Comparison of ENCODE assay signal across 27 cellular contexts in genomic region chr1:107899655-107900054, GRCh38.
A peak's percentile ranks its signal among the peaks of the same experiment; 100 is the strongest.
DNase-seq lines count a peak whose midpoint lies in the region; TF ChIP-seq lines count a peak whose summit lies in the region.
"Had no signal": no experiment of that assay in that cellular context is flagged by ENCODE, and none has a peak within 500 bp of the region (broad histone marks: within the 10 kb centered on the region; RNA-seq: fewer than 3 reads in every experiment).

No MANE protein-coding gene starts in this region.

- H3K4me1 ChIP-seq in OCI-LY3 (ENCODE audit: low read length) (peaks cover 25% of the 10 kb centered on the region), neutrophil (ENCODE audit: control insufficient read depth in 1 of 2, insufficient read depth in 1 of 2, low read depth in 1 of 2, low read length in 1 of 2) (peaks cover 44 to 56% of the 10 kb centered on the region in 2 experiments)
- H3K4me1 ChIP-seq: gastroesophageal sphincter, right lobe of liver had no signal

- H4K20me1 ChIP-seq in OCI-LY3 (ENCODE audit: insufficient read depth, low read length) = no peaks in the 10 kb centered on the region

- no peaks in the 10 kb centered on the region for H3K9me3 ChIP-seq in OCI-LY3 (ENCODE audit: insufficient read depth, low read length)
- no peaks in the 10 kb centered on the region for H3K9me3 ChIP-seq in neutrophil
- H3K9me3 ChIP-seq: esophagus muscularis mucosa, gastroesophageal sphincter, ovary, right lobe of liver had no signal

- H3K27me3 ChIP-seq in OCI-LY3 (ENCODE audit: low read depth, low read length) = no peaks in the 10 kb centered on the region
- no peaks in the 10 kb centered on the region for H3K27me3 ChIP-seq in neutrophil
- H3K27me3 ChIP-seq: esophagus muscularis mucosa, gastroesophageal sphincter, ovary, right lobe of liver had no signal

- TF ChIP-seq CTCF in OCI-LY3 (IDR thresholded peaks at IDR 0.05; ENCODE audit: low read depth, low read length) = no peak
- no peak for TF ChIP-seq CTCF in endothelial cell (IDR thresholded peaks at IDR 0.05; ENCODE audit: unreplicated experiment)
- TF ChIP-seq CTCF in neutrophil (IDR thresholded peaks at IDR 0.05) = no peak

- no peaks in the 10 kb centered on the region for H3K79me2 ChIP-seq in OCI-LY3 (ENCODE audit: low read length)

- no peaks in the 10 kb centered on the region for H3K9me3 Mint-ChIP-seq in activated naive CD4-positive, alpha-beta T cell treated with anti-CD3 and anti-CD28 coated beads, Interleukin-2, amount 50 U/mL, for 24 hours
- H3K9me3 Mint-ChIP-seq in activated naive CD4-positive, alpha-beta T cell treated with anti-CD3 and anti-CD28 coated beads, Interleukin-2, amount 10 ng/mL, durations not matched to agents 7 days and 5 days = no peaks in the 10 kb centered on the region
- no peaks in the 10 kb centered on the region for H3K9me3 Mint-ChIP-seq in endothelial cell (ENCODE audit: unreplicated experiment)
- H3K9me3 Mint-ChIP-seq: activated T-cell treated with anti-CD3 and anti-CD28 coated beads, Interleukin-2, amount 50 U/mL, for 24 hours; HFFc6 had no signal

- no peak overlapping the region for H2AFZ ChIP-seq in OCI-LY3 (ENCODE audit: low read depth, low read length)

- H3K27me3 Mint-ChIP-seq in activated naive CD4-positive, alpha-beta T cell treated with anti-CD3 and anti-CD28 coated beads, Interleukin-2, amount 50 U/mL, for 24 hours = no peaks in the 10 kb centered on the region
- peaks cover 7% of the 10 kb centered on the region for H3K27me3 Mint-ChIP-seq in activated naive CD4-positive, alpha-beta T cell treated with anti-CD3 and anti-CD28 coated beads, Interleukin-2, amount 10 ng/mL, durations not matched to agents 7 days and 5 days
- H3K27me3 Mint-ChIP-seq in endothelial cell (ENCODE audit: unreplicated experiment) = peaks cover 15% of the 10 kb centered on the region
- H3K27me3 Mint-ChIP-seq: activated T-cell treated with anti-CD3 and anti-CD28 coated beads, Interleukin-2, amount 50 U/mL, for 24 hours had no signal

- no peaks in the 10 kb centered on the region for H3K36me3 Mint-ChIP-seq in activated naive CD4-positive, alpha-beta T cell treated with anti-CD3 and anti-CD28 coated beads, Interleukin-2, amount 50 U/mL, for 24 hours
- no peaks in the 10 kb centered on the region for H3K36me3 Mint-ChIP-seq in activated naive CD4-positive, alpha-beta T cell treated with anti-CD3 and anti-CD28 coated beads, Interleukin-2, amount 10 ng/mL, durations not matched to agents 7 days and 5 days
- H3K36me3 Mint-ChIP-seq in endothelial cell (ENCODE audit: low read depth, unreplicated experiment) = peaks cover 13% of the 10 kb centered on the region

- H3K4me3 Mint-ChIP-seq in activated naive CD4-positive, alpha-beta T cell treated with anti-CD3 and anti-CD28 coated beads, Interleukin-2, amount 50 U/mL, for 24 hours = no peak overlapping the region
- H3K4me3 Mint-ChIP-seq in activated naive CD4-positive, alpha-beta T cell treated with anti-CD3 and anti-CD28 coated beads, Interleukin-2, amount 10 ng/mL, durations not matched to agents 7 days and 5 days = no peak overlapping the region
- H3K4me3 Mint-ChIP-seq in endothelial cell (ENCODE audit: unreplicated experiment) = no peak overlapping the region
- H3K4me3 Mint-ChIP-seq: activated T-cell treated with anti-CD3 and anti-CD28 coated beads, Interleukin-2, amount 50 U/mL, for 24 hours; HFFc6 had no signal

- H3K9ac ChIP-seq in OCI-LY3 (ENCODE audit: low read length) = no peak overlapping the region
- H3K9ac ChIP-seq: KMS-11 had no signal

- peak overlapping the region; percentile 19 for H3K27ac Mint-ChIP-seq in activated naive CD4-positive, alpha-beta T cell treated with anti-CD3 and anti-CD28 coated beads, Interleukin-2, amount 50 U/mL, for 24 hours
- no peak overlapping the region for H3K27ac Mint-ChIP-seq in activated naive CD4-positive, alpha-beta T cell treated with anti-CD3 and anti-CD28 coated beads, Interleukin-2, amount 10 ng/mL, durations not matched to agents 7 days and 5 days
- H3K27ac Mint-ChIP-seq in endothelial cell (ENCODE audit: unreplicated experiment) = peak overlapping the region; percentile 9
- H3K27ac Mint-ChIP-seq: activated T-cell treated with anti-CD3 and anti-CD28 coated beads, Interleukin-2, amount 50 U/mL, for 24 hours; HFFc6 had no signal

- no peak overlapping the region for H3K4me3 ChIP-seq in OCI-LY3 (ENCODE audit: low read length)
- no peak overlapping the region for H3K4me3 ChIP-seq in neutrophil (ENCODE audit: low read depth in 1 of 2, low read length in 1 of 2)
- H3K4me3 ChIP-seq: esophagus muscularis mucosa, gastroesophageal sphincter, lung, ovary, right lobe of liver had no signal

- peaks cover 73% of the 10 kb centered on the region for H3K4me1 Mint-ChIP-seq in activated naive CD4-positive, alpha-beta T cell treated with anti-CD3 and anti-CD28 coated beads, Interleukin-2, amount 50 U/mL, for 24 hours
- H3K4me1 Mint-ChIP-seq in activated naive CD4-positive, alpha-beta T cell treated with anti-CD3 and anti-CD28 coated beads, Interleukin-2, amount 10 ng/mL, durations not matched to agents 7 days and 5 days = peaks cover 33% of the 10 kb centered on the region
- H3K4me1 Mint-ChIP-seq in endothelial cell (ENCODE audit: unreplicated experiment) = peaks cover 69% of the 10 kb centered on the region

- no peak for DNase-seq in activated naive CD4-positive, alpha-beta T cell treated with anti-CD3 and anti-CD28 coated beads, Interleukin-2, amount 10 ng/mL, durations not matched to agents 7 days and 5 days
- no peak for DNase-seq in endothelial cell (ENCODE audit: low spot score)
- no peak for DNase-seq in epidermal melanocyte (ENCODE audit: insufficient read length, low spot score)
- DNase-seq in stimulated activated CD4-positive, alpha-beta T cell treated with anti-CD3 and anti-CD28 coated beads, Interleukin-2, amount 100 ng/mL, for 48 hours = no peak
- no peak for DNase-seq in dermis blood vessel endothelial cell
- DNase-seq: activated CD8-positive, alpha-beta memory T cell treated with anti-CD3 and anti-CD28 coated beads for 24 hours; activated naive CD4-positive, alpha-beta T cell treated with anti-CD3 and anti-CD28 coated beads, Interleukin-2, amount 50 U/mL, for 16 hours; activated T-cell treated with anti-CD3 and anti-CD28 coated beads, Interleukin-2, amount 50 U/mL, for 24 hours; AML-193; effector CD4-positive, alpha-beta T cell; EL; HFFc6; kidney glomerular epithelial cell; NCI-H1105; NCI-H2081 treated with DMSO at 0.1 percent for 48 hours; NCI-H510A; ovary; right lobe of liver; T-helper 9 cell had no signal

- H3K27ac ChIP-seq in OCI-LY3 (ENCODE audit: low read length) (no peak overlapping the region), neutrophil (peak overlapping the region; percentile 37)
- H3K27ac ChIP-seq: esophagus muscularis mucosa, gastroesophageal sphincter, KMS-11, ovary, right lobe of liver, RWPE1 had no signal

- peak overlapping the region; percentile 27; the same call in 1 of the 2 replicates for H3K4me2 ChIP-seq in OCI-LY3 (ENCODE audit: low read length)
- H3K4me2 ChIP-seq: KMS-11 had no signal

- H3K36me3 ChIP-seq in OCI-LY3 (replicated peaks; ENCODE audit: low read depth, low read length) = no peaks in the 10 kb centered on the region
- no peaks in the 10 kb centered on the region for H3K36me3 ChIP-seq in neutrophil
- H3K36me3 ChIP-seq: esophagus muscularis mucosa, gastroesophageal sphincter, ovary, right lobe of liver had no signal

- CTCF ChIA-PET in activated naive CD4-positive, alpha-beta T cell treated with anti-CD3 and anti-CD28 coated beads, Interleukin-2, amount 10 ng/mL, durations not matched to agents 7 days and 5 days (lab: Charles Lee) = no interaction called here
